In the genomic region with DNA sequence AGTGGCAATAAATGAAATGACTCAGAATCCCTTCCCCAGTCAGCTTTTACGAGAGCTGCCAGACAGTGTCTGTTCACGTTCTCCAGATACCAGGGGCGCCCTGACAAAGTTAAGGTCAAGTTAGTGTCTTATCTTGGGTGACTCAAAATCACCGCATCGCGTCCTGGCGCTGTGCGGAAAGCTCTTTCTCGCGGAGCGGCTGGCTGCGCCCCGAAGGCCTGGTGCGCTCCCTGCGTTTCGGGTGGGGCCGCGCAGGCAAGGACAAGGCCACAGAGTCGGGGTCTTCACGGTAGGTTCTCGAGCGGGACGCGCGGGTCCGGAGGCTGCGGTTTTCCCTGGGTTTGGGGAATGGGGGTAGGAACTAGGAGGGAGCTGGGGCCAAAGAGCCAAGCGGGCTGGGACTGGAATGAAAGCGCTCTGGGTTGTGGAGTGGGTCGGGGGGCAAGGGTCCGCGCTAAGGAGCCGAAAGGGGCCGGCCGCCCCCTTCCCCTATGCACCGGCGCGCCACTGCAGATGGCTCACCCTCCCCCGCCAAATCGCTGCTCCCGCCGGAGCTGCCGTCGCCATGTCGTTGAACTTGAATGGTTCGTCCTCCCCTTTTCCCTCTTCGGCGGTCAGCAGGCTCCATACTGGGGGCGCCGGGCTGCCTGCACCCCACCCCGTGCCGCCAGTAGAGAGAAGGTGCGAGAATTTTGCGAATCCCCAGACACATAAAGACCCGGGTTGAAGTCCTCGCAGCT, we compare ENCODE assay signal across 9 cellular contexts. TPM values are rescaled to one million over a fixed set of nuclear protein-coding genes. Genes with fewer than 3 reads are reported as not detected.
DNase-seq lines count a peak whose midpoint lies in the region; TF ChIP-seq lines count a peak whose summit lies in the region.
"Had no signal": no experiment of that assay in that cellular context is flagged by ENCODE, and none has a peak within 500 bp of the region (broad histone marks: within the 10 kb centered on the region; RNA-seq: fewer than 3 reads in every experiment).

No MANE protein-coding gene starts in this region.

- POLR2A ChIA-PET in HEK293T (lab: Yijun Ruan, JAX), result interaction anchor here (0.5 to 5.7 kb wide), 25 partner anchors 9 to 937 kb away, joined by 3 to 117 read pairs (median 4); a partner anchor contains a TSS

- H3K36me3 Mint-ChIP-seq in brain (no peaks in the 10 kb centered on the region), nephron progenitor cell (ENCODE audit: low read depth) (no peaks in the 10 kb centered on the region)

- in situ Hi-C loops in GM13977 (cut with MboI; ENCODE audit: low pct_unique_long_range_greater_than_20kb, low sequenced_read_pairs, unreplicated experiment), result loop anchor here (25.0 kb wide), 1 partner anchor 742 kb away; no protein-coding TSS in a partner anchor

- DNase-seq in AG20443 (ENCODE audit: low spot score), result peak; percentile 65
- no peak for DNase-seq in HEK293T (ENCODE audit: extremely low spot score)
- DNase-seq in nephron progenitor cell, result no peak
- DNase-seq in GM13977 (ENCODE audit: low spot score), result no peak
- no peak for DNase-seq in NCI-H446 (lab: John Stamatoyannopoulos, UW)
- DNase-seq in activated gamma-delta T cell treated with Interleukin-2 at 50 U/mL for 16 hours, result no peak
- no peak for DNase-seq in midbrain (lab: John Stamatoyannopoulos, UW)

- CTCF ChIA-PET in HEK293T (lab: Yijun Ruan, JAX), result interaction anchor here (0.6 to 1.4 kb wide), 5 partner anchors 10 to 256 kb away, joined by 3 to 5 read pairs (median 4); a partner anchor contains a TSS

- no peak for TF ChIP-seq CTCF in brain (conservative IDR thresholded peaks at IDR 0.05)
- TF ChIP-seq CTCF in nephron progenitor cell (IDR thresholded peaks at IDR 0.05), result no peak
- no peak for TF ChIP-seq CTCF in GM13977 (IDR thresholded peaks at IDR 0.05; ENCODE audit: extremely low read depth, insufficient read depth, missing control alignments)

- H3K4me1 Mint-ChIP-seq in brain (peaks cover 30% of the 10 kb centered on the region), nephron progenitor cell (peaks cover 53% of the 10 kb centered on the region)

- H3K27ac Mint-ChIP-seq in brain, result peak overlapping the region in 1 of 5 experiments; percentile 39
- H3K27ac Mint-ChIP-seq in nephron progenitor cell, result no peak overlapping the region

- H3K4me3 Mint-ChIP-seq in brain (peak overlapping the region in 3 of 5 experiments; percentile 64 to 88 (median 67)), nephron progenitor cell (peak overlapping the region; percentile 84)

- peaks cover 0 to 16% (median 0%) of the 10 kb centered on the region in 5 experiments for H3K9me3 Mint-ChIP-seq in brain
- H3K9me3 Mint-ChIP-seq in nephron progenitor cell, result no peaks in the 10 kb centered on the region

- H3K27me3 Mint-ChIP-seq in brain (peaks cover 96% of the 10 kb centered on the region), nephron progenitor cell (ENCODE audit: low read depth, poor library complexity) (peaks cover 90% of the 10 kb centered on the region)

TF ChIP-seq in HEK293T, 16 proteins besides CTCF, POLR2A, EP300 and RAD21:
- TF ChIP-seq ELF4 (IDR thresholded peaks at IDR 0.05) (no peak), ZNF384 (IDR thresholded peaks at IDR 0.05) (no peak), SP1 (IDR thresholded peaks at IDR 0.05) (no peak), CTBP1 (IDR thresholded peaks at IDR 0.05; ENCODE audit: borderline replicate concordance) (peak; percentile 85), ARNT (IDR thresholded peaks at IDR 0.05) (peak; percentile 72; the same call in 1 of the 2 replicates), TARDBP (IDR thresholded peaks at IDR 0.05) (no peak), FOXM1 (IDR thresholded peaks at IDR 0.05; ENCODE audit: borderline replicate concordance) (no peak)

RNA-seq across cellular contexts. Expression of a gene that starts 2.6 kb away (rescaled TPM):
- 5.1 TPM for polyA plus RNA-seq in brain (ENCODE audit: insufficient read depth, low read depth, low replicate concordance)
- polyA plus RNA-seq: cardiac muscle cell had no signal

RNA-seq across cellular contexts. Expression of a gene that starts 4.9 kb away (rescaled TPM):
- polyA plus RNA-seq in brain (ENCODE audit: insufficient read depth, low read depth, low replicate concordance), result 1.3 TPM
- polyA plus RNA-seq: cardiac muscle cell had no signal

RNA-seq across cellular contexts. Expression of a gene that starts 12.0 kb away (rescaled TPM):
- polyA plus RNA-seq in brain (ENCODE audit: insufficient read depth, low read depth, low replicate concordance), result 9.8 TPM
- polyA plus RNA-seq: cardiac muscle cell had no signal

RNA-seq across cellular contexts. Expression of a gene that starts 12.1 kb away (rescaled TPM):
- polyA plus RNA-seq in brain (ENCODE audit: insufficient read depth, low read depth, low replicate concordance), result 17.2 TPM
- polyA plus RNA-seq: cardiac muscle cell had no signal

RNA-seq across cellular contexts. Expression of a gene that starts 18.0 kb away (rescaled TPM):
- polyA plus RNA-seq in brain (ENCODE audit: insufficient read depth, low read depth, low replicate concordance), result 8.9 TPM
- polyA plus RNA-seq: cardiac muscle cell had no signal
